Comparison of ENCODE assay signal across 1 cellular context in genomic region chr3:4493008-4493930, GRCh38.
TF ChIP-seq lines count a peak whose summit lies in the region.

Gene ITPR1 (plus strand): TSS chr3:4493348. CDS start chr3:4516492, 23,144 bp downstream.

TF ChIP-seq in HEK293, 187 proteins besides CTCF, POLR2A, EP300 and RAD21 (continued from another document and continues in another):
- TF ChIP-seq, protein P1, sequence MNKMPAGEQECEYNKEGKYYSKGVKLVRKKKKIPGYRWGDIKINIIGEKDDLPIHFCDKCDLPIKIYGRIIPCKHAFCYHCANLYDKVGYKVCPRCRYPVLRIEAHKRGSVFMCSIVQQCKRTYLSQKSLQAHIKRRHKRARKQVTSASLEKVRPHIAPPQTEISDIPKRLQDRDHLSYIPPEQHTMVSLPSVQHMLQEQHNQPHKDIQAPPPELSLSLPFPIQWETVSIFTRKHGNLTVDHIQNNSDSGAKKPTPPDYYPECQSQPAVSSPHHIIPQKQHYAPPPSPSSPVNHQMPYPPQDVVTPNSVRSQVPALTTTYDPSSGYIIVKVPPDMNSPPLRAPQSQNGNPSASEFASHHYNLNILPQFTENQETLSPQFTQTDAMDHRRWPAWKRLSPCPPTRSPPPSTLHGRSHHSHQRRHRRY (tag by site-specific recombination; IDR thresholded peaks at IDR 0.05) = no peak
- TF ChIP-seq ZNF585B (tag by site-specific recombination; IDR thresholded peaks at IDR 0.05) (no peak), ZNF670 (tag by site-specific recombination; IDR thresholded peaks at IDR 0.05; ENCODE audit: low read depth) (no peak), ZNF175 (tag by site-specific recombination; IDR thresholded peaks at IDR 0.05) (no peak), ZNF654 (tag by site-specific recombination; IDR thresholded peaks at IDR 0.05; ENCODE audit: low read depth) (no peak), ZSCAN18 (tag by site-specific recombination; IDR thresholded peaks at IDR 0.05) (no peak), ZNF449 (tag by site-specific recombination; IDR thresholded peaks at IDR 0.05) (peak; percentile 53; the same call in 1 of the 2 replicates), GLIS2 (tag by site-specific recombination; IDR thresholded peaks at IDR 0.05) (peak; percentile 56; the same call in 1 of the 2 replicates), ZBTB1 (tag by site-specific recombination; IDR thresholded peaks at IDR 0.05) (peak; percentile 82; the same call in 1 of the 2 replicates), ZNF513 (tag by site-specific recombination; IDR thresholded peaks at IDR 0.05) (peak; percentile 91), KLF8 (tag by site-specific recombination; IDR thresholded peaks at IDR 0.05) (peak; percentile 78), ZFHX2 (tag by site-specific recombination; conservative IDR thresholded peaks at IDR 0.05) (peak; percentile 98), ZNF555 (tag by site-specific recombination; conservative IDR thresholded peaks at IDR 0.05) (no peak), ZNF350 (tag by site-specific recombination; IDR thresholded peaks at IDR 0.05) (no peak), ZFP37 (tag by site-specific recombination; IDR thresholded peaks at IDR 0.05) (peak; percentile 71), ZNF133 (tag by site-specific recombination; IDR thresholded peaks at IDR 0.05) (no peak), HOXD13 (CRISPR knock-in tag; IDR thresholded peaks at IDR 0.05; ENCODE audit: borderline replicate concordance) (no peak), ZNF701 (tag by site-specific recombination; IDR thresholded peaks at IDR 0.05) (no peak), SCRT2 (tag by site-specific recombination; IDR thresholded peaks at IDR 0.05) (peak; percentile 68), ZNF521 (tag by site-specific recombination; IDR thresholded peaks at IDR 0.05) (no peak), ZNF501 (tag by site-specific recombination; IDR thresholded peaks at IDR 0.05) (peak; percentile 65; the same call in 1 of the 2 replicates), WT1 (tag by site-specific recombination; IDR thresholded peaks at IDR 0.05) (peak; percentile 65), ZXDB (tag by site-specific recombination; IDR thresholded peaks at IDR 0.05) (peak; percentile 81), ZNF324 (tag by site-specific recombination; IDR thresholded peaks at IDR 0.05) (peak; percentile 6; the same call in 1 of the 2 replicates), YY1 (tag by site-specific recombination; IDR thresholded peaks at IDR 0.05) (peak; percentile 67; the same call in 1 of the 2 replicates), ZBTB17 (tag by site-specific recombination; IDR thresholded peaks at IDR 0.05) (peak; percentile 83), ZNF629 (tag by site-specific recombination; IDR thresholded peaks at IDR 0.05) (peak; percentile 56), TRIM28 (IDR thresholded peaks at IDR 0.05; ENCODE audit: borderline replicate concordance, low read length) (no peak), SP2 (tag by site-specific recombination; IDR thresholded peaks at IDR 0.05) (peak; percentile 42), ZNF354C (tag by site-specific recombination; IDR thresholded peaks at IDR 0.05; ENCODE audit: borderline replicate concordance, low read depth) (no peak), ZNF791 (tag by site-specific recombination; IDR thresholded peaks at IDR 0.05) (no peak), ZSCAN16 (tag by site-specific recombination; IDR thresholded peaks at IDR 0.05) (no peak), ZNF239 (tag by site-specific recombination; IDR thresholded peaks at IDR 0.05) (no peak)
- TF ChIP-seq, protein P2, sequence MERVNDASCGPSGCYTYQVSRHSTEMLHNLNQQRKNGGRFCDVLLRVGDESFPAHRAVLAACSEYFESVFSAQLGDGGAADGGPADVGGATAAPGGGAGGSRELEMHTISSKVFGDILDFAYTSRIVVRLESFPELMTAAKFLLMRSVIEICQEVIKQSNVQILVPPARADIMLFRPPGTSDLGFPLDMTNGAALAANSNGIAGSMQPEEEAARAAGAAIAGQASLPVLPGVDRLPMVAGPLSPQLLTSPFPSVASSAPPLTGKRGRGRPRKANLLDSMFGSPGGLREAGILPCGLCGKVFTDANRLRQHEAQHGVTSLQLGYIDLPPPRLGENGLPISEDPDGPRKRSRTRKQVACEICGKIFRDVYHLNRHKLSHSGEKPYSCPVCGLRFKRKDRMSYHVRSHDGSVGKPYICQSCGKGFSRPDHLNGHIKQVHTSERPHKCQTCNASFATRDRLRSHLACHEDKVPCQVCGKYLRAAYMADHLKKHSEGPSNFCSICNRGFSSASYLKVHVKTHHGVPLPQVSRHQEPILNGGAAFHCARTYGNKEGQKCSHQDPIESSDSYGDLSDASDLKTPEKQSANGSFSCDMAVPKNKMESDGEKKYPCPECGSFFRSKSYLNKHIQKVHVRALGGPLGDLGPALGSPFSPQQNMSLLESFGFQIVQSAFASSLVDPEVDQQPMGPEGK (tag by site-specific recombination; IDR thresholded peaks at IDR 0.05) = peak; percentile 82
- TF ChIP-seq, protein P3, sequence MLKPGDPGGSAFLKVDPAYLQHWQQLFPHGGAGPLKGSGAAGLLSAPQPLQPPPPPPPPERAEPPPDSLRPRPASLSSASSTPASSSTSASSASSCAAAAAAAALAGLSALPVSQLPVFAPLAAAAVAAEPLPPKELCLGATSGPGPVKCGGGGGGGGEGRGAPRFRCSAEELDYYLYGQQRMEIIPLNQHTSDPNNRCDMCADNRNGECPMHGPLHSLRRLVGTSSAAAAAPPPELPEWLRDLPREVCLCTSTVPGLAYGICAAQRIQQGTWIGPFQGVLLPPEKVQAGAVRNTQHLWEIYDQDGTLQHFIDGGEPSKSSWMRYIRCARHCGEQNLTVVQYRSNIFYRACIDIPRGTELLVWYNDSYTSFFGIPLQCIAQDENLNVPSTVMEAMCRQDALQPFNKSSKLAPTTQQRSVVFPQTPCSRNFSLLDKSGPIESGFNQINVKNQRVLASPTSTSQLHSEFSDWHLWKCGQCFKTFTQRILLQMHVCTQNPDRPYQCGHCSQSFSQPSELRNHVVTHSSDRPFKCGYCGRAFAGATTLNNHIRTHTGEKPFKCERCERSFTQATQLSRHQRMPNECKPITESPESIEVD (tag by site-specific recombination; IDR thresholded peaks at IDR 0.05) = no peak
- TF ChIP-seq, protein P4, sequence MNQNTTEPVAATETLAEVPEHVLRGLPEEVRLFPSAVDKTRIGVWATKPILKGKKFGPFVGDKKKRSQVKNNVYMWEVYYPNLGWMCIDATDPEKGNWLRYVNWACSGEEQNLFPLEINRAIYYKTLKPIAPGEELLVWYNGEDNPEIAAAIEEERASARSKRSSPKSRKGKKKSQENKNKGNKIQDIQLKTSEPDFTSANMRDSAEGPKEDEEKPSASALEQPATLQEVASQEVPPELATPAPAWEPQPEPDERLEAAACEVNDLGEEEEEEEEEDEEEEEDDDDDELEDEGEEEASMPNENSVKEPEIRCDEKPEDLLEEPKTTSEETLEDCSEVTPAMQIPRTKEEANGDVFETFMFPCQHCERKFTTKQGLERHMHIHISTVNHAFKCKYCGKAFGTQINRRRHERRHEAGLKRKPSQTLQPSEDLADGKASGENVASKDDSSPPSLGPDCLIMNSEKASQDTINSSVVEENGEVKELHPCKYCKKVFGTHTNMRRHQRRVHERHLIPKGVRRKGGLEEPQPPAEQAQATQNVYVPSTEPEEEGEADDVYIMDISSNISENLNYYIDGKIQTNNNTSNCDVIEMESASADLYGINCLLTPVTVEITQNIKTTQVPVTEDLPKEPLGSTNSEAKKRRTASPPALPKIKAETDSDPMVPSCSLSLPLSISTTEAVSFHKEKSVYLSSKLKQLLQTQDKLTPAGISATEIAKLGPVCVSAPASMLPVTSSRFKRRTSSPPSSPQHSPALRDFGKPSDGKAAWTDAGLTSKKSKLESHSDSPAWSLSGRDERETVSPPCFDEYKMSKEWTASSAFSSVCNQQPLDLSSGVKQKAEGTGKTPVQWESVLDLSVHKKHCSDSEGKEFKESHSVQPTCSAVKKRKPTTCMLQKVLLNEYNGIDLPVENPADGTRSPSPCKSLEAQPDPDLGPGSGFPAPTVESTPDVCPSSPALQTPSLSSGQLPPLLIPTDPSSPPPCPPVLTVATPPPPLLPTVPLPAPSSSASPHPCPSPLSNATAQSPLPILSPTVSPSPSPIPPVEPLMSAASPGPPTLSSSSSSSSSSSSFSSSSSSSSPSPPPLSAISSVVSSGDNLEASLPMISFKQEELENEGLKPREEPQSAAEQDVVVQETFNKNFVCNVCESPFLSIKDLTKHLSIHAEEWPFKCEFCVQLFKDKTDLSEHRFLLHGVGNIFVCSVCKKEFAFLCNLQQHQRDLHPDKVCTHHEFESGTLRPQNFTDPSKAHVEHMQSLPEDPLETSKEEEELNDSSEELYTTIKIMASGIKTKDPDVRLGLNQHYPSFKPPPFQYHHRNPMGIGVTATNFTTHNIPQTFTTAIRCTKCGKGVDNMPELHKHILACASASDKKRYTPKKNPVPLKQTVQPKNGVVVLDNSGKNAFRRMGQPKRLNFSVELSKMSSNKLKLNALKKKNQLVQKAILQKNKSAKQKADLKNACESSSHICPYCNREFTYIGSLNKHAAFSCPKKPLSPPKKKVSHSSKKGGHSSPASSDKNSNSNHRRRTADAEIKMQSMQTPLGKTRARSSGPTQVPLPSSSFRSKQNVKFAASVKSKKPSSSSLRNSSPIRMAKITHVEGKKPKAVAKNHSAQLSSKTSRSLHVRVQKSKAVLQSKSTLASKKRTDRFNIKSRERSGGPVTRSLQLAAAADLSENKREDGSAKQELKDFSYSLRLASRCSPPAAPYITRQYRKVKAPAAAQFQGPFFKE (tag by site-specific recombination; IDR thresholded peaks at IDR 0.05; ENCODE audit: borderline replicate concordance) = no peak
- TF ChIP-seq, protein P5, sequence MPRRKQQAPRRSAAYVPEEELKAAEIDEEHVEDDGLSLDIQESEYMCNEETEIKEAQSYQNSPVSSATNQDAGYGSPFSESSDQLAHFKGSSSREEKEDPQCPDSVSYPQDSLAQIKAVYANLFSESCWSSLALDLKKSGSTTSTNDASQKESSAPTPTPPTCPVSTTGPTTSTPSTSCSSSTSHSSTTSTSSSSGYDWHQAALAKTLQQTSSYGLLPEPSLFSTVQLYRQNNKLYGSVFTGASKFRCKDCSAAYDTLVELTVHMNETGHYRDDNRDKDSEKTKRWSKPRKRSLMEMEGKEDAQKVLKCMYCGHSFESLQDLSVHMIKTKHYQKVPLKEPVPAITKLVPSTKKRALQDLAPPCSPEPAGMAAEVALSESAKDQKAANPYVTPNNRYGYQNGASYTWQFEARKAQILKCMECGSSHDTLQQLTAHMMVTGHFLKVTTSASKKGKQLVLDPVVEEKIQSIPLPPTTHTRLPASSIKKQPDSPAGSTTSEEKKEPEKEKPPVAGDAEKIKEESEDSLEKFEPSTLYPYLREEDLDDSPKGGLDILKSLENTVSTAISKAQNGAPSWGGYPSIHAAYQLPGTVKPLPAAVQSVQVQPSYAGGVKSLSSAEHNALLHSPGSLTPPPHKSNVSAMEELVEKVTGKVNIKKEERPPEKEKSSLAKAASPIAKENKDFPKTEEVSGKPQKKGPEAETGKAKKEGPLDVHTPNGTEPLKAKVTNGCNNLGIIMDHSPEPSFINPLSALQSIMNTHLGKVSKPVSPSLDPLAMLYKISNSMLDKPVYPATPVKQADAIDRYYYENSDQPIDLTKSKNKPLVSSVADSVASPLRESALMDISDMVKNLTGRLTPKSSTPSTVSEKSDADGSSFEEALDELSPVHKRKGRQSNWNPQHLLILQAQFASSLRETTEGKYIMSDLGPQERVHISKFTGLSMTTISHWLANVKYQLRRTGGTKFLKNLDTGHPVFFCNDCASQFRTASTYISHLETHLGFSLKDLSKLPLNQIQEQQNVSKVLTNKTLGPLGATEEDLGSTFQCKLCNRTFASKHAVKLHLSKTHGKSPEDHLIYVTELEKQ (tag by site-specific recombination; IDR thresholded peaks at IDR 0.05; ENCODE audit: borderline replicate concordance) = 0 out of 2 replicates have a peak, but pooled peaks have one; percentile 17
- TF ChIP-seq, protein P6, sequence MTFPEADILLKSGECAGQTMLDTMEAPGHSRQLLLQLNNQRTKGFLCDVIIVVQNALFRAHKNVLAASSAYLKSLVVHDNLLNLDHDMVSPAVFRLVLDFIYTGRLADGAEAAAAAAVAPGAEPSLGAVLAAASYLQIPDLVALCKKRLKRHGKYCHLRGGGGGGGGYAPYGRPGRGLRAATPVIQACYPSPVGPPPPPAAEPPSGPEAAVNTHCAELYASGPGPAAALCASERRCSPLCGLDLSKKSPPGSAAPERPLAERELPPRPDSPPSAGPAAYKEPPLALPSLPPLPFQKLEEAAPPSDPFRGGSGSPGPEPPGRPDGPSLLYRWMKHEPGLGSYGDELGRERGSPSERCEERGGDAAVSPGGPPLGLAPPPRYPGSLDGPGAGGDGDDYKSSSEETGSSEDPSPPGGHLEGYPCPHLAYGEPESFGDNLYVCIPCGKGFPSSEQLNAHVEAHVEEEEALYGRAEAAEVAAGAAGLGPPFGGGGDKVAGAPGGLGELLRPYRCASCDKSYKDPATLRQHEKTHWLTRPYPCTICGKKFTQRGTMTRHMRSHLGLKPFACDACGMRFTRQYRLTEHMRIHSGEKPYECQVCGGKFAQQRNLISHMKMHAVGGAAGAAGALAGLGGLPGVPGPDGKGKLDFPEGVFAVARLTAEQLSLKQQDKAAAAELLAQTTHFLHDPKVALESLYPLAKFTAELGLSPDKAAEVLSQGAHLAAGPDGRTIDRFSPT (tag by site-specific recombination; IDR thresholded peaks at IDR 0.05) = peak; percentile 70
